Comparison of ENCODE assay signal across 2 cellular contexts in genomic region chr20:51083447-51083846, GRCh38.
TF ChIP-seq lines count a peak whose summit lies in the region.

No MANE protein-coding gene starts in this region.

TF ChIP-seq in HEK293, 187 proteins besides CTCF, POLR2A, EP300 and RAD21:
- TF ChIP-seq ZNF623 (tag by site-specific recombination; IDR thresholded peaks at IDR 0.05) (peak; percentile 92), HOXC10 (CRISPR knock-in tag; IDR thresholded peaks at IDR 0.05) (no peak)

TF ChIP-seq in H1, 55 proteins besides CTCF, POLR2A, EP300 and RAD21:
- TF ChIP-seq HDAC2 (IDR thresholded peaks at IDR 0.05; ENCODE audit: borderline replicate concordance in 1 of 2, low read depth in 2 of 2, low read length in 2 of 2) (no peak), PHF8 (conservative IDR thresholded peaks at IDR 0.05; ENCODE audit: low read depth, low read length) (no peak), KDM1A (IDR thresholded peaks at IDR 0.05; ENCODE audit: borderline replicate concordance, low read length) (0 out of 2 replicates have a peak, but pooled peaks have one; percentile 22)
